ENCODE assay signal across 1 cellular context in the genomic region with DNA sequence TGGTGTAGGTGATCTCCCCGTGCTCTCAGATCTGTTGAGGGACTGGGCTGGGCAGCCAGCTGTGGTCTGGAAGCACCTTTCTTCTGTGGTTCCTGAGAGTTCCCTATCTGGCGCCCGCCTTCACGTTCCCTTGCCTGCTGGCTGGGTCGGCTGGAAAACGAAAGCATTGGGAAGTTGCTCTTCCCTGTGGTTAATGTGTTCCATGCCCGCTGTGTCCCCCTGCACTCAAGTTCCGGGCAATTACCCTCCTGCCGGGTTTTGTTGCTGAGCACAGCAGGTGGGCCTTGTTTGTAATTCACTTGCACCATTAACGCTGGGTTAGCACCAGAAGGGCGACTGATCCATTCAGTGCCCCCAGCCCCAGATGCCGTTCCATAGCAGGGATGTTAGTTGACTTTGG.
A peak's percentile ranks its signal among the peaks of the same experiment; 100 is the strongest.
TF ChIP-seq lines count a peak whose summit lies in the region.

No MANE protein-coding gene starts in this region.

TF ChIP-seq in HEK293, 187 proteins besides CTCF, POLR2A, EP300 and RAD21 (continued from another document):
- TF ChIP-seq, protein P1, sequence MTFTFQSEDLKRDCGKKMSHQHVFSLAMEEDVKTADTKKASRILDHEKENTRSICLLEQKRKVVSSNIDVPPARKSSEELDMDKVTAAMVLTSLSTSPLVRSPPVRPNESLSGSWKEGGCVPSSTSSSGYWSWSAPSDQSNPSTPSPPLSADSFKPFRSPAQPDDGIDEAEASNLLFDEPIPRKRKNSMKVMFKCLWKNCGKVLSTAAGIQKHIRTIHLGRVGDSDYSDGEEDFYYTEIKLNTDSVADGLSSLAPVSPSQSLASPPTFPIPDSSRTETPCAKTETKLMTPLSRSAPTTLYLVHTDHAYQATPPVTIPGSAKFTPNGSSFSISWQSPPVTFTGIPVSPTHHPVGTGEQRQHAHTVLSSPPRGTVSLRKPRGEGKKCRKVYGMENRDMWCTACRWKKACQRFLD (tag by site-specific recombination; IDR thresholded peaks at IDR 0.05), result no peak
- no peak for TF ChIP-seq KLF10 (tag by site-specific recombination; IDR thresholded peaks at IDR 0.05)
- no peak for TF ChIP-seq ZNF324 (tag by site-specific recombination; IDR thresholded peaks at IDR 0.05)
- TF ChIP-seq RBAK (tag by site-specific recombination; IDR thresholded peaks at IDR 0.05), result no peak
- TF ChIP-seq OSR2 (tag by site-specific recombination; IDR thresholded peaks at IDR 0.05), result peak; percentile 49; the same call in 1 of the 2 replicates
- TF ChIP-seq ZNF423 (tag by site-specific recombination; IDR thresholded peaks at IDR 0.05), result peak; percentile 74
- no peak for TF ChIP-seq ZNF510 (tag by site-specific recombination; IDR thresholded peaks at IDR 0.05; ENCODE audit: insufficient replicate concordance)
- TF ChIP-seq PRDM6 (tag by site-specific recombination; IDR thresholded peaks at IDR 0.05), result peak; percentile 11; the same call in 1 of the 2 replicates
- 0 out of 2 replicates have a peak, but pooled peaks have one; percentile 53 for TF ChIP-seq ZNF600 (tag by site-specific recombination; IDR thresholded peaks at IDR 0.05)
- no peak for TF ChIP-seq ZSCAN4 (tag by site-specific recombination; IDR thresholded peaks at IDR 0.05)
- TF ChIP-seq ZSCAN16 (tag by site-specific recombination; IDR thresholded peaks at IDR 0.05), result no peak
- TF ChIP-seq ZNF433 (tag by site-specific recombination; IDR thresholded peaks at IDR 0.05; ENCODE audit: low read depth), result no peak
- TF ChIP-seq ZNF157 (tag by site-specific recombination; IDR thresholded peaks at IDR 0.05), result no peak
- no peak for TF ChIP-seq ZNF48 (tag by site-specific recombination; IDR thresholded peaks at IDR 0.05)
- TF ChIP-seq ZFP41 (tag by site-specific recombination; IDR thresholded peaks at IDR 0.05; ENCODE audit: borderline replicate concordance), result no peak
- TF ChIP-seq ZNF529 (tag by site-specific recombination; IDR thresholded peaks at IDR 0.05; ENCODE audit: insufficient replicate concordance), result no peak
- no peak for TF ChIP-seq ZNF660 (tag by site-specific recombination; IDR thresholded peaks at IDR 0.05)
- no peak for TF ChIP-seq ZNF133 (tag by site-specific recombination; IDR thresholded peaks at IDR 0.05)
- no peak for TF ChIP-seq ZNF280D (tag by site-specific recombination; IDR thresholded peaks at IDR 0.05)
- peak; percentile 69 for TF ChIP-seq ZNF341 (tag by site-specific recombination; IDR thresholded peaks at IDR 0.05; ENCODE audit: low read depth)
- 0 out of 2 replicates have a peak, but pooled peaks have one; percentile 33 for TF ChIP-seq ZBTB8A (tag by site-specific recombination; IDR thresholded peaks at IDR 0.05)
- no peak for TF ChIP-seq ZNF350 (tag by site-specific recombination; IDR thresholded peaks at IDR 0.05)
- TF ChIP-seq ZNF16 (tag by site-specific recombination; IDR thresholded peaks at IDR 0.05; ENCODE audit: low read depth), result no peak
- TF ChIP-seq ZNF426 (tag by site-specific recombination; IDR thresholded peaks at IDR 0.05), result no peak
- no peak for TF ChIP-seq TRIM28 (IDR thresholded peaks at IDR 0.05; ENCODE audit: borderline replicate concordance, low read length)
- TF ChIP-seq ZNF488 (tag by site-specific recombination; IDR thresholded peaks at IDR 0.05), result peak; percentile 48; the same call in 1 of the 2 replicates
- no peak for TF ChIP-seq ZBTB6 (tag by site-specific recombination; IDR thresholded peaks at IDR 0.05)
- TF ChIP-seq ZBTB21 (tag by site-specific recombination; IDR thresholded peaks at IDR 0.05), result no peak
- no peak for TF ChIP-seq HOXD13 (CRISPR knock-in tag; IDR thresholded peaks at IDR 0.05; ENCODE audit: borderline replicate concordance)
- no peak for TF ChIP-seq ZNF645 (tag by site-specific recombination; IDR thresholded peaks at IDR 0.05)
- TF ChIP-seq ZNF19 (tag by site-specific recombination; IDR thresholded peaks at IDR 0.05; ENCODE audit: low read depth), result no peak
- no peak for TF ChIP-seq WT1 (tag by site-specific recombination; IDR thresholded peaks at IDR 0.05)
- TF ChIP-seq ZNF398 (tag by site-specific recombination; IDR thresholded peaks at IDR 0.05), result no peak
- no peak for TF ChIP-seq ZNF623 (tag by site-specific recombination; IDR thresholded peaks at IDR 0.05)
- 0 out of 2 replicates have a peak, but pooled peaks have one; percentile 22 for TF ChIP-seq ZBTB17 (tag by site-specific recombination; IDR thresholded peaks at IDR 0.05)
- TF ChIP-seq ZNF146 (tag by site-specific recombination; IDR thresholded peaks at IDR 0.05), result no peak
- no peak for TF ChIP-seq ZNF561 (tag by site-specific recombination; IDR thresholded peaks at IDR 0.05; ENCODE audit: borderline replicate concordance)
- TF ChIP-seq FEZF1 (tag by site-specific recombination; IDR thresholded peaks at IDR 0.05), result peak; percentile 31; the same call in 1 of the 2 replicates
